Comparison of ENCODE assay signal across 14 cellular contexts in the genomic region with DNA sequence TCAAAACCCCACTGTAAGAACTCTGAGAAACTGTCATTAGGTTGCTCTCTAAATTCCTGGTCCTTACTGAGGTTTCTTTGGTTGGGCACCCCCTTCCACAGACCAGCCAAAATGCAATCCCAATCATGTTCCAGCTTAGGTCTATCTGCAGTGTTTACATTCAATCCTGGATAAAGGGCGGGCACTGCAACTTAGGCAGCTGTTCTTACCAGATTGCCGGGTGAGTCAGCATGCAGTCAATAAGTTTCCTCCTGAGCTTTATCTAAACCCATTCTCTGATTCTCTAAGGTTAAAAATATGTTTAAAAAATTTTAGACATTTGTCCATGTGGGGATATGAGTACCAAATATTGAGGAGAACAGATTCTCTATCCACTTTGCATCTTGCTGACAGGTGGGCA.
A peak's percentile ranks its signal among the peaks of the same experiment; 100 is the strongest.
DNase-seq lines count a peak whose midpoint lies in the region; ATAC-seq and TF ChIP-seq lines count a peak whose summit lies in the region.
"Had no signal": no experiment of that assay in that cellular context is flagged by ENCODE, and none has a peak within 500 bp of the region (broad histone marks: within the 10 kb centered on the region; RNA-seq: fewer than 3 reads in every experiment).

No MANE protein-coding gene starts in this region.

- H3K4me1 ChIP-seq in upper lobe of right lung: no peaks in the 10 kb centered on the region
- H3K4me1 ChIP-seq in right cardiac atrium (ENCODE audit: control insufficient read depth, insufficient read depth, low read length): no peaks in the 10 kb centered on the region
- H3K4me1 ChIP-seq: left lung, tibial artery had no signal

- DNase-seq in NCI-H2171 treated with DMSO at 0.1 percent for 48 hours (lab: John Stamatoyannopoulos, UW) (peak; percentile 22), NCI-H2171 (lab: John Stamatoyannopoulos, UW) (no peak), NCI-H82 (lab: John Stamatoyannopoulos, UW) (peak; percentile 75), skeletal muscle cell (ENCODE audit: low read depth) (peak; percentile 36), upper lobe of right lung (no peak), right cardiac atrium (no peak)
- DNase-seq: 8988T; activated CD8-positive, alpha-beta memory T cell treated with anti-CD3 and anti-CD28 coated beads, Interleukin-2, amount 50 U/mL, for 48 hours; left lung; tibial artery had no signal

- no peak for TF ChIP-seq CTCF in upper lobe of right lung (IDR thresholded peaks at IDR 0.05)

- no peak overlapping the region for H3K27ac ChIP-seq in upper lobe of right lung
- H3K27ac ChIP-seq in right cardiac atrium (ENCODE audit: low read length): no peak overlapping the region
- H3K27ac ChIP-seq: coronary artery, left lung, tibial artery, VCaP had no signal

- H3K27me3 ChIP-seq in upper lobe of right lung (no peaks in the 10 kb centered on the region), right cardiac atrium (ENCODE audit: control insufficient read depth, insufficient read depth) (no peaks in the 10 kb centered on the region)
- H3K27me3 ChIP-seq: left lung, tibial artery had no signal

- intact Hi-C loops in upper lobe of right lung (cut with DNase I) (no loop called here), right cardiac atrium (cut with DNase I) (no loop called here)

- no peaks in the 10 kb centered on the region for H3K36me3 ChIP-seq in upper lobe of right lung
- H3K36me3 ChIP-seq: left lung, tibial artery had no signal

- ATAC-seq in esophagus mucosa (peak; percentile 31), upper lobe of right lung (no peak), right cardiac atrium (no peak), HG02678 (IDR thresholded peaks at IDR 0.05; ENCODE audit: unreplicated experiment) (no peak)
- ATAC-seq: left lung had no signal

- WGBS in right cardiac atrium: 77% methylated on average over 2 of the region's 2 CpGs

- H3K4me3 ChIP-seq in skeletal muscle cell (ENCODE audit: low read depth, low read length): no peak overlapping the region
- H3K4me3 ChIP-seq in upper lobe of right lung: no peak overlapping the region
- no peak overlapping the region for H3K4me3 ChIP-seq in right cardiac atrium (ENCODE audit: low read length)
- H3K4me3 ChIP-seq: coronary artery, left lung, tibial artery had no signal

- H3K9me3 ChIP-seq in upper lobe of right lung (no peaks in the 10 kb centered on the region), right cardiac atrium (ENCODE audit: control insufficient read depth, low read length) (no peaks in the 10 kb centered on the region)
- H3K9me3 ChIP-seq: tibial artery had no signal

Comparison
In these comparisons a context has a peak if more than half of its experiments do, and no peak if none do; other contexts are left out.
1. DNase-seq: peak in NCI-H2171 treated with DMSO at 0.1 percent for 48 hours (single experiment), NCI-H82 (single experiment) and skeletal muscle cell (single experiment); none in NCI-H2171 (single experiment), upper lobe of right lung (single experiment) and right cardiac atrium (0 of 3).